Comparison of ENCODE assay signal across 16 cellular contexts in genomic region chr5:107964722-107965121, GRCh38.
DNase-seq lines count a peak whose midpoint lies in the region; FAIRE-seq and TF ChIP-seq lines count a peak whose summit lies in the region.
"Had no signal": no experiment of that assay in that cellular context is flagged by ENCODE, and none has a peak within 500 bp of the region (broad histone marks: within the 10 kb centered on the region; RNA-seq: fewer than 3 reads in every experiment).

No MANE protein-coding gene starts in this region.

- no peaks in the 10 kb centered on the region for H3K36me3 Mint-ChIP-seq in type B pancreatic cell
- H3K36me3 Mint-ChIP-seq: CD8-positive, alpha-beta T cell had no signal

- no peak overlapping the region for H3K9ac ChIP-seq in mesendoderm (ENCODE audit: low read length)
- H3K9ac ChIP-seq: BLaER1 treated with 17β-estradiol and CSF1 and Interleukin-3, amounts not matched to agents 10 nM and 100 nM had no signal

- DNase-seq in D721Med (ENCODE audit: insufficient read length, low spot score) (no peak), NCI-H82 treated with DMSO at 0.1 percent for 48 hours (lab: John Stamatoyannopoulos, UW; ENCODE audit: unreplicated experiment) (peak; percentile 87), mesendoderm (peak; percentile 51), H4 (ENCODE audit: low spot score) (no peak), NCI-H2081 treated with DMSO at 0.1 percent for 48 hours (lab: John Stamatoyannopoulos, UW) (no peak), type B pancreatic cell (ENCODE audit: extremely low spot score, unreplicated experiment) (no peak)
- DNase-seq: CD8-positive, alpha-beta T cell; H7; HFFc6 had no signal

- H3K36me3 ChIP-seq in mesendoderm (ENCODE audit: control insufficient read depth, insufficient read depth, low read length) = no peaks in the 10 kb centered on the region
- H3K36me3 ChIP-seq: BLaER1 treated with 17β-estradiol and CSF1 and Interleukin-3, amounts not matched to agents 10 nM and 100 nM had no signal

- no peak overlapping the region for H2BK15ac ChIP-seq in mesendoderm (replicated peaks; ENCODE audit: low read depth)

- no CpG with 5 or more reads among the region's 1 CpG for whole genome bisulfite sequencing in mesendoderm (ENCODE audit: extremely low coverage, insufficient coverage, low lambda C conversion rate)

- no peak overlapping the region for H3K4me3 ChIP-seq in mesendoderm (ENCODE audit: low read length)
- H3K4me3 ChIP-seq: BLaER1 treated with 17β-estradiol and CSF1 and Interleukin-3, amounts not matched to agents 10 nM and 100 nM; GM23338 had no signal

- no peaks in the 10 kb centered on the region for H3K9me3 Mint-ChIP-seq in type B pancreatic cell
- H3K9me3 Mint-ChIP-seq: CD8-positive, alpha-beta T cell; GM23338; HFFc6 had no signal

- no peak overlapping the region for H3K18ac ChIP-seq in mesendoderm (ENCODE audit: low read length)

- H3K4me2 ChIP-seq in mesendoderm (ENCODE audit: low read length) = no peak overlapping the region
- H3K4me2 ChIP-seq: BLaER1 treated with 17β-estradiol and CSF1 and Interleukin-3, amounts not matched to agents 10 nM and 100 nM; GM23338 had no signal

- H2AK5ac ChIP-seq in mesendoderm (ENCODE audit: low read length) = no peak overlapping the region

- no peak overlapping the region for H4K5ac ChIP-seq in mesendoderm (ENCODE audit: low read length)

- no peaks in the 10 kb centered on the region for H3K27me3 ChIP-seq in mesendoderm (ENCODE audit: insufficient read depth, low read length, poor library complexity)
- H3K27me3 ChIP-seq: BLaER1 treated with 17β-estradiol and CSF1 and Interleukin-3, amounts not matched to agents 10 nM and 100 nM had no signal

- H3K4me3 Mint-ChIP-seq in type B pancreatic cell = no peak overlapping the region
- H3K4me3 Mint-ChIP-seq: B cell; CD8-positive, alpha-beta T cell; GM23338; HFFc6 had no signal

- peaks cover 4% of the 10 kb centered on the region for H3K4me1 ChIP-seq in mesendoderm (ENCODE audit: control insufficient read depth, low read depth, low read length)
- H3K4me1 ChIP-seq: BLaER1 treated with 17β-estradiol and CSF1 and Interleukin-3, amounts not matched to agents 10 nM and 100 nM had no signal

- H2BK5ac ChIP-seq in mesendoderm (ENCODE audit: low read length) = no peak overlapping the region

- no peak overlapping the region for H3K23ac ChIP-seq in mesendoderm (ENCODE audit: low read length)

- H3K27ac Mint-ChIP-seq in type B pancreatic cell = no peak overlapping the region
- H3K27ac Mint-ChIP-seq: B cell; CD8-positive, alpha-beta T cell; GM23338; HFFc6 had no signal

- H3K27ac ChIP-seq in mesendoderm (ENCODE audit: low read depth, low read length) = no peak overlapping the region
- H3K27ac ChIP-seq: BLaER1 treated with 17β-estradiol and CSF1 and Interleukin-3, amounts not matched to agents 10 nM and 100 nM; HL-60 had no signal

- H3K79me2 ChIP-seq in mesendoderm (ENCODE audit: control insufficient read depth, insufficient read depth, low read length) = no peaks in the 10 kb centered on the region

- no peak overlapping the region for H3K56ac ChIP-seq in mesendoderm (ENCODE audit: low read length)

- H2BK120ac ChIP-seq in mesendoderm (ENCODE audit: low read depth, low read length) = no peak overlapping the region

- no peaks in the 10 kb centered on the region for H3K79me1 ChIP-seq in mesendoderm (ENCODE audit: low read length)

- no peak overlapping the region for H3K4ac ChIP-seq in mesendoderm (ENCODE audit: low read depth, low read length)

- no peaks in the 10 kb centered on the region for H3K27me3 Mint-ChIP-seq in type B pancreatic cell
- H3K27me3 Mint-ChIP-seq: B cell had no signal

- H4K8ac ChIP-seq in mesendoderm (ENCODE audit: low read depth, low read length) = no peak overlapping the region

- no peaks in the 10 kb centered on the region for H3K4me1 Mint-ChIP-seq in type B pancreatic cell (ENCODE audit: unreplicated experiment)
- H3K4me1 Mint-ChIP-seq: B cell had no signal

- peak; percentile 56 for FAIRE-seq in D721Med (lab: Jason Lieb, UNC)
- FAIRE-seq: G401.6, GM12892, GM18507 had no signal

- TF ChIP-seq CTCF in D721Med (IDR thresholded peaks at IDR 0.05; ENCODE audit: insufficient read depth, missing control alignments) (no peak), type B pancreatic cell (conservative IDR thresholded peaks at IDR 0.05) (no peak)

Comparison
In these comparisons a context has a peak if more than half of its experiments do, and no peak if none do; other contexts are left out.
1. DNase-seq: peak in NCI-H82 treated with DMSO at 0.1 percent for 48 hours (single experiment) and mesendoderm (single experiment); none in D721Med (single experiment), H4 (single experiment), NCI-H2081 treated with DMSO at 0.1 percent for 48 hours (single experiment) and type B pancreatic cell (single experiment).